ENCODE assay signal across 10 cellular contexts in genomic region chr10:10804061-10804460, GRCh38.
"Had no signal": no experiment of that assay in that cellular context is flagged by ENCODE, and none has a peak within 500 bp of the region (broad histone marks: within the 10 kb centered on the region; RNA-seq: fewer than 3 reads in every experiment).

No MANE protein-coding gene starts in this region.

- H3K9me3 ChIP-seq: gastrocnemius medialis had no signal

- DNase-seq: activated naive CD4-positive, alpha-beta T cell treated with anti-CD3 and anti-CD28 coated beads, Interleukin-2, amount 50 U/mL, for 16 hours; cerebellar nuclear complex; endodermal cell; erythroblast; hypothalamus; nephron progenitor cell; small intestine; T-helper 17 cell had no signal

- H3K27me3 ChIP-seq: gastrocnemius medialis, tibial nerve had no signal

- H3K4me3 ChIP-seq: gastrocnemius medialis, tibial nerve had no signal

- H3K36me3 ChIP-seq: gastrocnemius medialis, tibial nerve had no signal

- FAIRE-seq: small intestine had no signal

- ATAC-seq: T-helper 17 cell had no signal
